ENCODE assay signal across 17 cellular contexts in the genomic region with DNA sequence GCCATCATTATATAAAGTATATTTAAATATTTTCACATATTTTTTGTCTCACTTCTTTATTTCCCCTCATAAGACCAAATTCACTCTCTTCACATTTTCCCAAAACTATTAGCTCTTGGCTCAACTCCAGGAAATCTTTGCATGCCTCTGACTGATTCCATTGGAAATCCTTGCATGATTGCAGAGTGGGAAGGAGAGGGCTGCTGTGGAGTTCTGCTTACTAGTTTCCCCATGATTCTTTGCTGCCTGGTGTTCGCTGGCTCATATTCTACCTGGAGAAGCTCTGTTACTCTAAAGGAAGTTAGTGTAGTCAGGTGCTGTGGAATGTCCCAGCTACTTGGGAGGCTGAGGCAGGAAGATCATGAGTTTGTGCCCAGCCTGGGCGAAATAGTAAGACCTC. TPM values are rescaled to one million over a fixed set of nuclear protein-coding genes. Genes with fewer than 3 reads are reported as not detected.
"Had no signal": no experiment of that assay in that cellular context is flagged by ENCODE, and none has a peak within 500 bp of the region (broad histone marks: within the 10 kb centered on the region; RNA-seq: fewer than 3 reads in every experiment).

No MANE protein-coding gene starts in this region.

- DNase-seq: activated CD4-positive, alpha-beta T cell treated with anti-CD3 and anti-CD28 coated beads for 4 hours; activated CD8-positive, alpha-beta T cell treated with anti-CD3 and anti-CD28 coated beads, Interleukin-2, amount 10 ng/mL, durations not matched to agents 7 days and 5 days; activated naive CD4-positive, alpha-beta T cell treated with Interleukin-2 at 50 U/mL for 16 hours; activated naive CD8-positive, alpha-beta T cell treated with anti-CD3 and anti-CD28 coated beads, Interleukin-2, amount 50 U/mL, for 24 hours; dermis blood vessel endothelial cell; endodermal cell; erythroblast; foreskin keratinocyte; left lung; ovary; stimulated activated CD4-positive, alpha-beta T cell treated with anti-CD3 and anti-CD28 coated beads, Interleukin-4, amount 100 ng/mL, for 4 hours; stomach; tibial artery had no signal

- H3K4me1 ChIP-seq: foreskin keratinocyte had no signal

- H3K36me3 ChIP-seq: left lung, ovary, stomach, tibial artery, vagina had no signal

- H3K27me3 ChIP-seq: left lung, ovary, stomach, tibial artery, vagina had no signal

- FAIRE-seq: islet of Langerhans had no signal

- H3K9me3 ChIP-seq: left lung, ovary, stomach, tibial artery, vagina had no signal

- H3K4me3 ChIP-seq: left lung, ovary, stomach, tibial artery, vagina had no signal

- H3K27ac ChIP-seq: foreskin keratinocyte, left lung, ovary, stomach, tibial artery, vagina, VCaP had no signal

RNA-seq across cellular contexts. Expression of gene LIX1, which starts 41.9 kb away (rescaled TPM):
- total RNA-seq: activated CD8-positive, alpha-beta T cell treated with anti-CD3 and anti-CD28 coated beads, Interleukin-2, amount 10 ng/mL, durations not matched to agents 7 days and 5 days; dermis blood vessel endothelial cell; foreskin keratinocyte; left lung; mesenteric fat pad; vagina had no signal
- polyA plus RNA-seq: foreskin keratinocyte, ovary had no signal
